Comparison of ENCODE assay signal across 9 cellular contexts in the genomic region with DNA sequence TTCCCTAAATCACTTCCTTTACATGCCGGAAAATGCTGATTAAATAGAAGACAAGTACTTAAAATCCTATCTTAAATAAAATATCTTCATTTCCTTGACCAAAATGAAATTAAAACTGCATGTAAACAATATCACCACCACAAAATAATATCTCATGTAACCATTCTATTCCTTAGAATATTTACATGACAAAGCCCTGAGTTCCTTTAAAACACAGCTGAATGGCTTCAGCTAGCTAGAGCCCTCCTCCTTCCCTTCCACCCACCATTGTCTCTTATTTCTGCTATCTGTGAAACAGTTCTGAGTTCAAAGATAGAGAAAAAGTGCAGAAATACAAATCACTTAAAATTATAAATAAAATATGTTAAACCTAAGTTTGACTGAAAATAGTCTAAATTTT.
DNase-seq lines count a peak whose midpoint lies in the region; ATAC-seq lines count a peak whose summit lies in the region.
"Had no signal": no experiment of that assay in that cellular context is flagged by ENCODE, and none has a peak within 500 bp of the region (broad histone marks: within the 10 kb centered on the region; RNA-seq: fewer than 3 reads in every experiment).

No MANE protein-coding gene starts in this region.

- peaks cover 56% of the 10 kb centered on the region for H3K36me3 Mint-ChIP-seq in activated T-helper 17 cell treated with anti-CD3 and anti-CD28 coated beads, Interleukin-2, amount 50 U/mL, for 72 hours (ENCODE audit: low read depth)
- no peaks in the 10 kb centered on the region for H3K36me3 Mint-ChIP-seq in memory B cell

- peak overlapping the region; percentile 99 for H3K27ac Mint-ChIP-seq in activated T-helper 17 cell treated with anti-CD3 and anti-CD28 coated beads, Interleukin-2, amount 50 U/mL, for 72 hours
- H3K27ac Mint-ChIP-seq in memory B cell, result peak overlapping the region; percentile 92

- DNase-seq in right cardiac atrium, result no peak
- DNase-seq in left cardiac atrium, result no peak
- DNase-seq in memory B cell (ENCODE audit: low spot score in 2 of 2), result no peak
- no peak for DNase-seq in NCI-H524 (lab: John Stamatoyannopoulos, UW)
- no peak for DNase-seq in HT-29 (ENCODE audit: low spot score)
- DNase-seq in COR-L47 (lab: John Stamatoyannopoulos, UW), result no peak

- H3K27me3 Mint-ChIP-seq in activated T-helper 17 cell treated with anti-CD3 and anti-CD28 coated beads, Interleukin-2, amount 50 U/mL, for 72 hours, result no peaks in the 10 kb centered on the region
- H3K27me3 Mint-ChIP-seq in memory B cell, result no peaks in the 10 kb centered on the region

- peaks cover 69% of the 10 kb centered on the region for H3K4me1 Mint-ChIP-seq in activated T-helper 17 cell treated with anti-CD3 and anti-CD28 coated beads, Interleukin-2, amount 50 U/mL, for 72 hours
- peaks cover 67% of the 10 kb centered on the region for H3K4me1 Mint-ChIP-seq in memory B cell

- H3K9me3 ChIP-seq in right cardiac atrium (ENCODE audit: control insufficient read depth, low read length), result no peaks in the 10 kb centered on the region

- WGBS in right cardiac atrium, result 64% methylated on average over 1 of the region's 1 CpG

- H3K27ac ChIP-seq in right cardiac atrium (ENCODE audit: low read length), result no peak overlapping the region
- H3K27ac ChIP-seq: C4-2B had no signal

- ATAC-seq in right cardiac atrium, result no peak
- no peak for ATAC-seq in left cardiac atrium
- ATAC-seq in activated T-helper 17 cell treated with anti-CD3 and anti-CD28 coated beads, Interleukin-2, amount 50 U/mL, for 72 hours (replicated peaks), result no peak
- ATAC-seq in memory B cell (ENCODE audit: low read depth), result no peak
- ATAC-seq in GM21447 (IDR thresholded peaks at IDR 0.05; ENCODE audit: unreplicated experiment), result no peak

- intact Hi-C loops in right cardiac atrium (cut with DNase I), result loop anchor here in 2 of 4 donors (5.0 to 10.0 kb wide), 2 partner anchors 103 to 145 kb away; partner anchors contain the start of gene HIVEP2 (in 1 of the 2)
- intact Hi-C loops in left cardiac atrium (cut with DNase I), result loop anchor here in 1 of 2 donors (10.0 kb wide), 1 partner anchor 103 kb away; the partner anchor contains the start of gene HIVEP2

- peak overlapping the region; percentile 97 for H3K4me3 Mint-ChIP-seq in activated T-helper 17 cell treated with anti-CD3 and anti-CD28 coated beads, Interleukin-2, amount 50 U/mL, for 72 hours
- H3K4me3 Mint-ChIP-seq in memory B cell, result peak overlapping the region; percentile 85

- peaks cover 10% of the 10 kb centered on the region for H3K4me1 ChIP-seq in right cardiac atrium (ENCODE audit: control insufficient read depth, insufficient read depth, low read length)

- H3K4me3 ChIP-seq in right cardiac atrium (ENCODE audit: low read length), result peak overlapping the region; percentile 52

- no peaks in the 10 kb centered on the region for H3K9me3 Mint-ChIP-seq in activated T-helper 17 cell treated with anti-CD3 and anti-CD28 coated beads, Interleukin-2, amount 50 U/mL, for 72 hours
- H3K9me3 Mint-ChIP-seq in memory B cell, result no peaks in the 10 kb centered on the region

- H3K27me3 ChIP-seq in right cardiac atrium (ENCODE audit: control insufficient read depth, insufficient read depth), result no peaks in the 10 kb centered on the region
